Comparison of ENCODE assay signal across 1 cellular context in genomic region chr5:80959768-80960442, GRCh38.
A peak's percentile ranks its signal among the peaks of the same experiment; 100 is the strongest.
TF ChIP-seq lines count a peak whose summit lies in the region.

RASGRF2 (plus strand) TSS chr5:80960363; CDS start chr5:80960739, 376 bp downstream.

TF ChIP-seq in HepG2, 621 proteins besides CTCF, POLR2A, EP300 and RAD21 (continued from another document and continues in another):
- no peak for TF ChIP-seq ZIK1 (CRISPR knock-in tag; IDR thresholded peaks at IDR 0.05; ENCODE audit: borderline replicate concordance, low read depth)
- TF ChIP-seq NR2F1 (CRISPR knock-in tag; IDR thresholded peaks at IDR 0.05), result no peak
- peak; percentile 75; the same call in 1 of the 2 replicates for TF ChIP-seq EEA1 (CRISPR knock-in tag; IDR thresholded peaks at IDR 0.05; ENCODE audit: borderline replicate concordance)
- no peak for TF ChIP-seq ZNF614 (CRISPR knock-in tag; IDR thresholded peaks at IDR 0.05; ENCODE audit: borderline replicate concordance)
- TF ChIP-seq ZNF276 (CRISPR knock-in tag; IDR thresholded peaks at IDR 0.05; ENCODE audit: low read depth), result no peak
- peak; percentile 22; the same call in 1 of the 2 replicates for TF ChIP-seq PHF21A (CRISPR knock-in tag; IDR thresholded peaks at IDR 0.05)
- TF ChIP-seq ZSCAN21 (CRISPR knock-in tag; IDR thresholded peaks at IDR 0.05; ENCODE audit: borderline replicate concordance), result 0 out of 2 replicates have a peak, but pooled peaks have one; percentile 15
- TF ChIP-seq HDAC2 (CRISPR knock-in tag; IDR thresholded peaks at IDR 0.05), result 0 out of 2 replicates have a peak, but pooled peaks have one; percentile 34
- TF ChIP-seq ZNF318 (CRISPR knock-in tag; IDR thresholded peaks at IDR 0.05), result no peak
- no peak; the same call in 1 of the 2 replicates for TF ChIP-seq SALL2 (CRISPR knock-in tag; IDR thresholded peaks at IDR 0.05)
- peak; percentile 78 for TF ChIP-seq TFAP4 (IDR thresholded peaks at IDR 0.05; ENCODE audit: borderline replicate concordance, low read depth)
- TF ChIP-seq ZBTB33 (CRISPR knock-in tag; IDR thresholded peaks at IDR 0.05), result peak; percentile 40; the same call in 1 of the 2 replicates
- TF ChIP-seq PLSCR1 (CRISPR knock-in tag; IDR thresholded peaks at IDR 0.05; ENCODE audit: borderline replicate concordance), result 0 out of 2 replicates have a peak, but pooled peaks have one; percentile 68
- TF ChIP-seq ATM (IDR thresholded peaks at IDR 0.05; ENCODE audit: borderline replicate concordance), result no peak
- no peak for TF ChIP-seq ZFAT (CRISPR knock-in tag; conservative IDR thresholded peaks at IDR 0.05)
- peak; percentile 41; the same call in 1 of the 2 replicates for TF ChIP-seq TFDP1 (CRISPR knock-in tag; IDR thresholded peaks at IDR 0.05; ENCODE audit: borderline replicate concordance)
- no peak for TF ChIP-seq ZNF784 (CRISPR knock-in tag; IDR thresholded peaks at IDR 0.05; ENCODE audit: borderline replicate concordance)
- no peak for TF ChIP-seq PBX3 (CRISPR knock-in tag; IDR thresholded peaks at IDR 0.05; ENCODE audit: borderline replicate concordance)
- peak; percentile 44; the same call in 1 of the 2 replicates for TF ChIP-seq ZNF749 (CRISPR knock-in tag; IDR thresholded peaks at IDR 0.05; ENCODE audit: borderline replicate concordance)
- peak; percentile 49; the same call in 1 of the 2 replicates for TF ChIP-seq ZNF574 (CRISPR knock-in tag; IDR thresholded peaks at IDR 0.05)
- TF ChIP-seq MEIS2 (CRISPR knock-in tag; IDR thresholded peaks at IDR 0.05), result peak; percentile 9; the same call in 1 of the 2 replicates
- TF ChIP-seq ZNF788 (CRISPR knock-in tag; IDR thresholded peaks at IDR 0.05; ENCODE audit: borderline replicate concordance), result no peak; the same call in 1 of the 2 replicates
- TF ChIP-seq CREBL2 (CRISPR knock-in tag; IDR thresholded peaks at IDR 0.05; ENCODE audit: borderline replicate concordance), result no peak
- TF ChIP-seq ZHX1 (CRISPR knock-in tag; IDR thresholded peaks at IDR 0.05; ENCODE audit: low read depth), result peak; percentile 61; the same call in 1 of the 2 replicates
- 0 out of 2 replicates have a peak, but pooled peaks have one; percentile 12 for TF ChIP-seq JUNB (CRISPR knock-in tag; IDR thresholded peaks at IDR 0.05; ENCODE audit: borderline replicate concordance)
